ENCODE assay signal across 8 cellular contexts in the genomic region with DNA sequence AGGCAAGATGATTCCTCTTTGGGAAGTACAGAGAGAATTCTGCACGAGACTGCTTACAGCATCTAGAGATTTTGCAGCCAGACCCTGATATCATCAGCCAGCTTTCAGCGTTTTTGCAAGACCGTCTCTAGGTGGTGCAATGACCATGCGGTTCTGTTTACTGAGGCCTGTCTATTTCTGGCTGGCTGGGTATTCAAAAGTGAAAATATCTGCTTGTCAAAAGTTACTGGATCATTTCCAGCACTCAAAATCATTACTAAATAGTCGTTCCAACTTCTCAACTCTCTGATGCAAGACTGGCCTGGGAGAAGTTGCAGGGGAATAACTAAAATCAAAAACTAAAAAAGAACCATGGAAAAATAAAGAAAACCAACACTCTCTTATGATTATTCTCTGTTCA.
A peak's percentile ranks its signal among the peaks of the same experiment; 100 is the strongest.
DNase-seq lines count a peak whose midpoint lies in the region; ATAC-seq and TF ChIP-seq lines count a peak whose summit lies in the region.

No MANE protein-coding gene starts in this region.

- no peaks in the 10 kb centered on the region for H3K27me3 ChIP-seq in gastrocnemius medialis

- H3K4me1 ChIP-seq in gastrocnemius medialis, result peaks cover 12 to 18% of the 10 kb centered on the region in 2 donors

- no peaks in the 10 kb centered on the region for H3K9me3 ChIP-seq in gastrocnemius medialis

- peak overlapping the region; percentile 50 to 62 (median 58) for H3K27ac ChIP-seq in gastrocnemius medialis

- H3K36me3 ChIP-seq in gastrocnemius medialis, result peaks cover 0 to 7% of the 10 kb centered on the region in 2 donors

- intact Hi-C loops in gastrocnemius medialis (cut with DNase I; ENCODE audit: low total_unique reads), result loop anchor here (5.0 to 10.0 kb wide), 3 partner anchors 146 to 626 kb away; no protein-coding TSS in a partner anchor

- DNase-seq in CMK (ENCODE audit: low read depth) (peak; percentile 34), NCI-H82 treated with DMSO at 0.1 percent for 48 hours (lab: John Stamatoyannopoulos, UW; ENCODE audit: unreplicated experiment) (peak; percentile 7), amygdala (lab: John Stamatoyannopoulos, UW) (peak in 43 of 56 donors; percentile 18 to 84 (median 50)), hypothalamus (lab: John Stamatoyannopoulos, UW) (peak in 36 of 51 donors; percentile 6 to 87 (median 50)), gastrocnemius medialis (peak; percentile 67 to 74)
- DNase-seq in stimulated activated CD4-positive, alpha-beta T cell treated with anti-CD3 and anti-CD28 coated beads, Interleukin-12 subunit alpha, Interleukin-12 subunit beta, amount 100 ng/mL, for 4 hours, result no peak

- H3K4me3 ChIP-seq in gastrocnemius medialis, result no peak overlapping the region

- in situ Hi-C loops in gastrocnemius medialis (cut with MboI; ENCODE audit: low sequenced_read_pairs in 4 of 4), result loop anchor here in 3 of 4 donors (10.0 to 25.0 kb wide), 3 partner anchors 626 to 724 kb away; a partner anchor contains a TSS

- no peak for TF ChIP-seq POLR2A in gastrocnemius medialis (IDR thresholded peaks at IDR 0.05)

- peak in 2 of 5 experiments; percentile 27 to 48 for TF ChIP-seq CTCF in gastrocnemius medialis (IDR thresholded peaks at IDR 0.05 in 4 of 5, conservative IDR thresholded peaks at IDR 0.05 in 1 of 5)

- peak; percentile 53 for ATAC-seq in GM18870 (IDR thresholded peaks at IDR 0.05; ENCODE audit: unreplicated experiment)
- ATAC-seq in HG03097 (IDR thresholded peaks at IDR 0.05; ENCODE audit: low FRiP score, unreplicated experiment), result peak; percentile 59
- peak; percentile 94 to 95 for ATAC-seq in gastrocnemius medialis
